1 cellular context compared by ENCODE assay signal in the genomic region with DNA sequence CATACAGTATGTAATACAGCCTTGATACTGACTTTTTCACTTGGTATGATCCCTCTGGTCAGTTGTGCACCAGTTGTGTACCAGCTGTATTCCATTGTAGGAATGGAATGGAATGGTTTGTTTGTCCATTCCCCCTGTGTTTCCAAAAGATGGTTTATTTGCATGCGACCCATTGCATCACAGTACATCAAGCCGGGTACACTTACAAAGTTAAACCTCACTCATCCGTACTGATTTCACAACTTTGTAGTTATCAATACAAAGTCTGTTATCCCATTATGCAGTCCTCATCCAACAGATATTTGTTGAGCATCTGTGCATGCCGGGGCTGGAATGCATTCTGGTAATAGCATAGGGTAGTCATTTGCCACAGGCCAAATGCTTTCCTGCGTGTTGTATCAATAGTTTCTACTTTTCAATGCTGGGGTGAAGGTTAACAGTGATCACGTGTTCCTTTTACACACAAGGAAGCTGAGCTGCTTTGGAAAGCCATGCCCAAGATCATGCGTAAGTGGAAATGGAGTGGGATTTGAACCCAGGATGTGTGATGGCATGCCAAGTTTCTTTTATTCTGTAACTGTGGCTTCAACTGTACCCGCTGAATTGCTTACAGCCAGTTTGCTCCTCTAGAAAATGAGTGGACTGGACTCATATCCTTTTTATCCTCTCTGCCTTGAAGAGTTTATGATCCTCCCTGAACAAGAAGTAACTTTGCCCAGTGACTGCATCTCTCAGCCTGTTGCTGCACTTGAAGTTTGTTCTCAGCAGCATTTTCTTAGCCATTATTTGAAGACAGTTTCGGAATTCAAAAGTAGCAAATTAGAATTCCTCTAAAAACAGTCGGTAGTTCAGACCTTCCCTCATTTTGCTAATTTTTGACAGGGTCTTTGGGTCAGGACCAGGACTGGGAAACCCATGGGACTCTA.
TF ChIP-seq lines count a peak whose summit lies in the region.

No MANE protein-coding gene starts in this region.

TF ChIP-seq in HepG2, 621 proteins besides CTCF, POLR2A, EP300 and RAD21 (continued from another document and continues in another):
- TF ChIP-seq, protein P1, sequence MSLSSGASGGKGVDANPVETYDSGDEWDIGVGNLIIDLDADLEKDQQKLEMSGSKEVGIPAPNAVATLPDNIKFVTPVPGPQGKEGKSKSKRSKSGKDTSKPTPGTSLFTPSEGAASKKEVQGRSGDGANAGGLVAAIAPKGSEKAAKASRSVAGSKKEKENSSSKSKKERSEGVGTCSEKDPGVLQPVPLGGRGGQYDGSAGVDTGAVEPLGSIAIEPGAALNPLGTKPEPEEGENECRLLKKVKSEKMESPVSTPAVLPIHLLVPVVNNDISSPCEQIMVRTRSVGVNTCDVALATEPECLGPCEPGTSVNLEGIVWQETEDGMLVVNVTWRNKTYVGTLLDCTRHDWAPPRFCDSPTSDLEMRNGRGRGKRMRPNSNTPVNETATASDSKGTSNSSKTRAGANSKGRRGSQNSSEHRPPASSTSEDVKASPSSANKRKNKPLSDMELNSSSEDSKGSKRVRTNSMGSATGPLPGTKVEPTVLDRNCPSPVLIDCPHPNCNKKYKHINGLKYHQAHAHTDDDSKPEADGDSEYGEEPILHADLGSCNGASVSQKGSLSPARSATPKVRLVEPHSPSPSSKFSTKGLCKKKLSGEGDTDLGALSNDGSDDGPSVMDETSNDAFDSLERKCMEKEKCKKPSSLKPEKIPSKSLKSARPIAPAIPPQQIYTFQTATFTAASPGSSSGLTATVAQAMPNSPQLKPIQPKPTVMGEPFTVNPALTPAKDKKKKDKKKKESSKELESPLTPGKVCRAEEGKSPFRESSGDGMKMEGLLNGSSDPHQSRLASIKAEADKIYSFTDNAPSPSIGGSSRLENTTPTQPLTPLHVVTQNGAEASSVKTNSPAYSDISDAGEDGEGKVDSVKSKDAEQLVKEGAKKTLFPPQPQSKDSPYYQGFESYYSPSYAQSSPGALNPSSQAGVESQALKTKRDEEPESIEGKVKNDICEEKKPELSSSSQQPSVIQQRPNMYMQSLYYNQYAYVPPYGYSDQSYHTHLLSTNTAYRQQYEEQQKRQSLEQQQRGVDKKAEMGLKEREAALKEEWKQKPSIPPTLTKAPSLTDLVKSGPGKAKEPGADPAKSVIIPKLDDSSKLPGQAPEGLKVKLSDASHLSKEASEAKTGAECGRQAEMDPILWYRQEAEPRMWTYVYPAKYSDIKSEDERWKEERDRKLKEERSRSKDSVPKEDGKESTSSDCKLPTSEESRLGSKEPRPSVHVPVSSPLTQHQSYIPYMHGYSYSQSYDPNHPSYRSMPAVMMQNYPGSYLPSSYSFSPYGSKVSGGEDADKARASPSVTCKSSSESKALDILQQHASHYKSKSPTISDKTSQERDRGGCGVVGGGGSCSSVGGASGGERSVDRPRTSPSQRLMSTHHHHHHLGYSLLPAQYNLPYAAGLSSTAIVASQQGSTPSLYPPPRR (CRISPR knock-in tag; IDR thresholded peaks at IDR 0.05; ENCODE audit: borderline replicate concordance), result peak; percentile 90
- TF ChIP-seq NCOA2 (CRISPR knock-in tag; IDR thresholded peaks at IDR 0.05) (peak; percentile 97), FOXP1 (IDR thresholded peaks at IDR 0.05) (peak; percentile 70), FOXP1 (CRISPR knock-in tag; IDR thresholded peaks at IDR 0.05) (peak; percentile 96), ZNF24 (IDR thresholded peaks at IDR 0.05) (peak; percentile 76), ZNF337 (CRISPR knock-in tag; IDR thresholded peaks at IDR 0.05; ENCODE audit: borderline replicate concordance, low read depth) (no peak), MLLT10 (CRISPR knock-in tag; IDR thresholded peaks at IDR 0.05) (no peak), ZNF431 (CRISPR knock-in tag; IDR thresholded peaks at IDR 0.05; ENCODE audit: borderline replicate concordance, low read depth) (no peak), MTA1 (CRISPR knock-in tag; IDR thresholded peaks at IDR 0.05; ENCODE audit: borderline replicate concordance) (no peak; the same call in 1 of the 2 replicates), RFX1 (IDR thresholded peaks at IDR 0.05) (no peak), HNF4A (CRISPR knock-in tag; IDR thresholded peaks at IDR 0.05) (peak; percentile 93), ARNTL (CRISPR knock-in tag; IDR thresholded peaks at IDR 0.05) (peak; percentile 76), PITX1 (CRISPR knock-in tag; IDR thresholded peaks at IDR 0.05) (peak; percentile 72; the same call in 1 of the 2 replicates), ZNF484 (CRISPR knock-in tag; IDR thresholded peaks at IDR 0.05; ENCODE audit: borderline replicate concordance, low read depth) (no peak), EZH2 (conservative IDR thresholded peaks at IDR 0.05; ENCODE audit: low read depth, low read length) (no peak), KLF13 (CRISPR knock-in tag; IDR thresholded peaks at IDR 0.05) (no peak), ZNF674 (CRISPR knock-in tag; IDR thresholded peaks at IDR 0.05; ENCODE audit: low read depth) (no peak), RFXAP (CRISPR knock-in tag; IDR thresholded peaks at IDR 0.05; ENCODE audit: borderline replicate concordance) (0 out of 2 replicates have a peak, but pooled peaks have one; percentile 60), ZNF761 (CRISPR knock-in tag; conservative IDR thresholded peaks at IDR 0.05) (peak; percentile 90), FOSL1 (CRISPR knock-in tag; IDR thresholded peaks at IDR 0.05; ENCODE audit: borderline replicate concordance) (no peak), KDM2A (CRISPR knock-in tag; IDR thresholded peaks at IDR 0.05; ENCODE audit: borderline replicate concordance, low read depth) (peak; percentile 26; the same call in 1 of the 2 replicates), ZFY (CRISPR knock-in tag; IDR thresholded peaks at IDR 0.05) (peak; percentile 50; the same call in 1 of the 2 replicates), SOX13 (IDR thresholded peaks at IDR 0.05) (peak; percentile 87), SOX13 (CRISPR knock-in tag; conservative IDR thresholded peaks at IDR 0.05 in 1 of 2, IDR thresholded peaks at IDR 0.05 in 1 of 2) (peak in 1 of 2 experiments; percentile 98; a peak in 2 of 4 replicates), KLF16 (CRISPR knock-in tag; IDR thresholded peaks at IDR 0.05) (peak in 1 of 2 experiments; percentile 95; a peak in 2 of 4 replicates), PPARG (CRISPR knock-in tag; conservative IDR thresholded peaks at IDR 0.05) (peak; percentile 89), ZNF549 (CRISPR knock-in tag; IDR thresholded peaks at IDR 0.05) (no peak), MBD4 (IDR thresholded peaks at IDR 0.05; ENCODE audit: borderline replicate concordance, low read length) (peak; percentile 90; the same call in 1 of the 2 replicates), ZNF34 (CRISPR knock-in tag; IDR thresholded peaks at IDR 0.05; ENCODE audit: borderline replicate concordance) (peak; percentile 90; the same call in 1 of the 2 replicates), NPAS2 (CRISPR knock-in tag; IDR thresholded peaks at IDR 0.05; ENCODE audit: borderline replicate concordance) (no peak), ZNF383 (CRISPR knock-in tag; IDR thresholded peaks at IDR 0.05; ENCODE audit: borderline replicate concordance) (0 out of 2 replicates have a peak, but pooled peaks have one; percentile 65)
- TF ChIP-seq, protein P2, sequence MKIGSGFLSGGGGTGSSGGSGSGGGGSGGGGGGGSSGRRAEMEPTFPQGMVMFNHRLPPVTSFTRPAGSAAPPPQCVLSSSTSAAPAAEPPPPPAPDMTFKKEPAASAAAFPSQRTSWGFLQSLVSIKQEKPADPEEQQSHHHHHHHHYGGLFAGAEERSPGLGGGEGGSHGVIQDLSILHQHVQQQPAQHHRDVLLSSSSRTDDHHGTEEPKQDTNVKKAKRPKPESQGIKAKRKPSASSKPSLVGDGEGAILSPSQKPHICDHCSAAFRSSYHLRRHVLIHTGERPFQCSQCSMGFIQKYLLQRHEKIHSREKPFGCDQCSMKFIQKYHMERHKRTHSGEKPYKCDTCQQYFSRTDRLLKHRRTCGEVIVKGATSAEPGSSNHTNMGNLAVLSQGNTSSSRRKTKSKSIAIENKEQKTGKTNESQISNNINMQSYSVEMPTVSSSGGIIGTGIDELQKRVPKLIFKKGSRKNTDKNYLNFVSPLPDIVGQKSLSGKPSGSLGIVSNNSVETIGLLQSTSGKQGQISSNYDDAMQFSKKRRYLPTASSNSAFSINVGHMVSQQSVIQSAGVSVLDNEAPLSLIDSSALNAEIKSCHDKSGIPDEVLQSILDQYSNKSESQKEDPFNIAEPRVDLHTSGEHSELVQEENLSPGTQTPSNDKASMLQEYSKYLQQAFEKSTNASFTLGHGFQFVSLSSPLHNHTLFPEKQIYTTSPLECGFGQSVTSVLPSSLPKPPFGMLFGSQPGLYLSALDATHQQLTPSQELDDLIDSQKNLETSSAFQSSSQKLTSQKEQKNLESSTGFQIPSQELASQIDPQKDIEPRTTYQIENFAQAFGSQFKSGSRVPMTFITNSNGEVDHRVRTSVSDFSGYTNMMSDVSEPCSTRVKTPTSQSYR (CRISPR knock-in tag; IDR thresholded peaks at IDR 0.05; ENCODE audit: borderline replicate concordance), result peak; percentile 89; the same call in 1 of the 2 replicates
- TF ChIP-seq, protein P3, sequence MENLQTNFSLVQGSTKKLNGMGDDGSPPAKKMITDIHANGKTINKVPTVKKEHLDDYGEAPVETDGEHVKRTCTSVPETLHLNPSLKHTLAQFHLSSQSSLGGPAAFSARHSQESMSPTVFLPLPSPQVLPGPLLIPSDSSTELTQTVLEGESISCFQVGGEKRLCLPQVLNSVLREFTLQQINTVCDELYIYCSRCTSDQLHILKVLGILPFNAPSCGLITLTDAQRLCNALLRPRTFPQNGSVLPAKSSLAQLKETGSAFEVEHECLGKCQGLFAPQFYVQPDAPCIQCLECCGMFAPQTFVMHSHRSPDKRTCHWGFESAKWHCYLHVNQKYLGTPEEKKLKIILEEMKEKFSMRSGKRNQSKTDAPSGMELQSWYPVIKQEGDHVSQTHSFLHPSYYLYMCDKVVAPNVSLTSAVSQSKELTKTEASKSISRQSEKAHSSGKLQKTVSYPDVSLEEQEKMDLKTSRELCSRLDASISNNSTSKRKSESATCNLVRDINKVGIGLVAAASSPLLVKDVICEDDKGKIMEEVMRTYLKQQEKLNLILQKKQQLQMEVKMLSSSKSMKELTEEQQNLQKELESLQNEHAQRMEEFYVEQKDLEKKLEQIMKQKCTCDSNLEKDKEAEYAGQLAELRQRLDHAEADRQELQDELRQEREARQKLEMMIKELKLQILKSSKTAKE (CRISPR knock-in tag; IDR thresholded peaks at IDR 0.05; ENCODE audit: borderline replicate concordance), result peak; percentile 81
- TF ChIP-seq, protein P4, sequence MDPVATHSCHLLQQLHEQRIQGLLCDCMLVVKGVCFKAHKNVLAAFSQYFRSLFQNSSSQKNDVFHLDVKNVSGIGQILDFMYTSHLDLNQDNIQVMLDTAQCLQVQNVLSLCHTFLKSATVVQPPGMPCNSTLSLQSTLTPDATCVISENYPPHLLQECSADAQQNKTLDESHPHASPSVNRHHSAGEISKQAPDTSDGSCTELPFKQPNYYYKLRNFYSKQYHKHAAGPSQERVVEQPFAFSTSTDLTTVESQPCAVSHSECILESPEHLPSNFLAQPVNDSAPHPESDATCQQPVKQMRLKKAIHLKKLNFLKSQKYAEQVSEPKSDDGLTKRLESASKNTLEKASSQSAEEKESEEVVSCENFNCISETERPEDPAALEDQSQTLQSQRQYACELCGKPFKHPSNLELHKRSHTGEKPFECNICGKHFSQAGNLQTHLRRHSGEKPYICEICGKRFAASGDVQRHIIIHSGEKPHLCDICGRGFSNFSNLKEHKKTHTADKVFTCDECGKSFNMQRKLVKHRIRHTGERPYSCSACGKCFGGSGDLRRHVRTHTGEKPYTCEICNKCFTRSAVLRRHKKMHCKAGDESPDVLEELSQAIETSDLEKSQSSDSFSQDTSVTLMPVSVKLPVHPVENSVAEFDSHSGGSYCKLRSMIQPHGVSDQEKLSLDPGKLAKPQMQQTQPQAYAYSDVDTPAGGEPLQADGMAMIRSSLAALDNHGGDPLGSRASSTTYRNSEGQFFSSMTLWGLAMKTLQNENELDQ (CRISPR knock-in tag; IDR thresholded peaks at IDR 0.05; ENCODE audit: borderline replicate concordance), result no peak
- TF ChIP-seq, protein P5, sequence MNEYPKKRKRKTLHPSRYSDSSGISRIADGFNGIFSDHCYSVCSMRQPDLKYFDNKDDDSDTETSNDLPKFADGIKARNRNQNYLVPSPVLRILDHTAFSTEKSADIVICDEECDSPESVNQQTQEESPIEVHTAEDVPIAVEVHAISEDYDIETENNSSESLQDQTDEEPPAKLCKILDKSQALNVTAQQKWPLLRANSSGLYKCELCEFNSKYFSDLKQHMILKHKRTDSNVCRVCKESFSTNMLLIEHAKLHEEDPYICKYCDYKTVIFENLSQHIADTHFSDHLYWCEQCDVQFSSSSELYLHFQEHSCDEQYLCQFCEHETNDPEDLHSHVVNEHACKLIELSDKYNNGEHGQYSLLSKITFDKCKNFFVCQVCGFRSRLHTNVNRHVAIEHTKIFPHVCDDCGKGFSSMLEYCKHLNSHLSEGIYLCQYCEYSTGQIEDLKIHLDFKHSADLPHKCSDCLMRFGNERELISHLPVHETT (CRISPR knock-in tag; conservative IDR thresholded peaks at IDR 0.05), result no peak
- TF ChIP-seq, protein P6, sequence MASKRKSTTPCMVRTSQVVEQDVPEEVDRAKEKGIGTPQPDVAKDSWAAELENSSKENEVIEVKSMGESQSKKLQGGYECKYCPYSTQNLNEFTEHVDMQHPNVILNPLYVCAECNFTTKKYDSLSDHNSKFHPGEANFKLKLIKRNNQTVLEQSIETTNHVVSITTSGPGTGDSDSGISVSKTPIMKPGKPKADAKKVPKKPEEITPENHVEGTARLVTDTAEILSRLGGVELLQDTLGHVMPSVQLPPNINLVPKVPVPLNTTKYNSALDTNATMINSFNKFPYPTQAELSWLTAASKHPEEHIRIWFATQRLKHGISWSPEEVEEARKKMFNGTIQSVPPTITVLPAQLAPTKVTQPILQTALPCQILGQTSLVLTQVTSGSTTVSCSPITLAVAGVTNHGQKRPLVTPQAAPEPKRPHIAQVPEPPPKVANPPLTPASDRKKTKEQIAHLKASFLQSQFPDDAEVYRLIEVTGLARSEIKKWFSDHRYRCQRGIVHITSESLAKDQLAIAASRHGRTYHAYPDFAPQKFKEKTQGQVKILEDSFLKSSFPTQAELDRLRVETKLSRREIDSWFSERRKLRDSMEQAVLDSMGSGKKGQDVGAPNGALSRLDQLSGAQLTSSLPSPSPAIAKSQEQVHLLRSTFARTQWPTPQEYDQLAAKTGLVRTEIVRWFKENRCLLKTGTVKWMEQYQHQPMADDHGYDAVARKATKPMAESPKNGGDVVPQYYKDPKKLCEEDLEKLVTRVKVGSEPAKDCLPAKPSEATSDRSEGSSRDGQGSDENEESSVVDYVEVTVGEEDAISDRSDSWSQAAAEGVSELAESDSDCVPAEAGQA (IDR thresholded peaks at IDR 0.05; ENCODE audit: low read depth), result no peak
- TF ChIP-seq, protein P6 (CRISPR knock-in tag; IDR thresholded peaks at IDR 0.05; ENCODE audit: borderline replicate concordance), result no peak
